ENCODE assay signal across 1 cellular context in the genomic region with DNA sequence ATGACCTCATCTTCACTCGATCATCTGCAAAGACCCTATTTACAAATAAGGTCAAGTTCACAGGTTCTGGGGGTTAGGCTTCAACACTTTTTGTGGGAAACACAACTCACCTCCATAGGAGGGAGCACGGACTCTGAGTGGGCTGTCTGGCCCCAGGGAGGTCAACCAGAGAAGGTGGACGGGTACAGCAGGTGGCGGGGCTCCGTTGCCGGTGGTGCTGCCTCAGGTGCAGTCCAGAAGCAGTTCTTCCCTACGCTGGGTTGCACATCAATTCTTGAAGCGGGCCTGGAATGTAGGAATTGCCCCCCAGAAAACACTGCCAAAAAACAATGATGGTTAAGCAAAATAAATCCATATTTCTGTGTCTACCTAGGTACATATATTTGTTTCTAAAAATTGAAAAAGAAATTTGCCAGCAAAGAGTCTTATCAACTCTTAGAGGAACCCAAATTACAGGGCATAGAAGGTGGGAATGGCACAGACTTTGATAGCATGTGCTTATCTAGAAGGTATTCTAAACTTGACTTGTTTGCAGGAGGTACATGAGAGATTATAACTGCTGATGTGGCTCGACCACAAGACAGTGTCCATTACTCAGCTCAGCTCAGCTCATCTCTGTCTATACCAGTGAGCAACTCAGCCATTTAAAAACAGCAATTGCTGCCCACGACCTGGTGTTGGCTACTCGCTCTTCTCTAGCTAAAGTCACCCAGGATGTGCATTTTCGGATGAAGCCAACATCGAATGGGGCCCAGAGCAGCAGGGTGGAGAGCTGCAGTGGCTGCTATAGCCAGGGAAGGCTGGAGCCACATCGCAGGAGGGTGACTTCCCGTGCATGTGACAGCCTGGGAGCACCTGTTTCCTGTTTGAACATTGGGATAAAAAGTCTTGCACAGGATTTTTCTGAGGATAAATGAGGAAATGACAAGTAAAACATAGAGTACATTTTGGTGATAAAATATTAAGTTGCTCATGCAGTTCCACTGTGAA.
TF ChIP-seq lines count a peak whose summit lies in the region.

No MANE protein-coding gene starts in this region.

TF ChIP-seq in HepG2, 621 proteins besides CTCF, POLR2A, EP300 and RAD21 (continued from another document):
- TF ChIP-seq ZNF598 (CRISPR knock-in tag; IDR thresholded peaks at IDR 0.05; ENCODE audit: borderline replicate concordance) (no peak), ZNF556 (CRISPR knock-in tag; IDR thresholded peaks at IDR 0.05; ENCODE audit: borderline replicate concordance) (no peak), ATF7-NPFF (CRISPR knock-in tag; IDR thresholded peaks at IDR 0.05; ENCODE audit: low read depth) (no peak), ZNF780A (CRISPR knock-in tag; IDR thresholded peaks at IDR 0.05) (no peak), ZUFSP (CRISPR knock-in tag; IDR thresholded peaks at IDR 0.05; ENCODE audit: borderline replicate concordance) (no peak), ZKSCAN8 (CRISPR knock-in tag; IDR thresholded peaks at IDR 0.05; ENCODE audit: borderline replicate concordance) (no peak), SMAD1 (CRISPR knock-in tag; IDR thresholded peaks at IDR 0.05; ENCODE audit: borderline replicate concordance, low read depth) (no peak), EZH2 (conservative IDR thresholded peaks at IDR 0.05; ENCODE audit: low read depth, low read length) (no peak), CCAR2 (optimal IDR thresholded peaks at IDR 0.05; ENCODE audit: low read depth, low read length) (no peak), ZBTB46 (CRISPR knock-in tag; IDR thresholded peaks at IDR 0.05; ENCODE audit: borderline replicate concordance) (no peak), ZNF883 (CRISPR knock-in tag; IDR thresholded peaks at IDR 0.05; ENCODE audit: not compliant biosample characterization) (no peak), SAFB2 (CRISPR knock-in tag; IDR thresholded peaks at IDR 0.05; ENCODE audit: borderline replicate concordance, low read depth) (no peak), MTA1 (CRISPR knock-in tag; IDR thresholded peaks at IDR 0.05; ENCODE audit: borderline replicate concordance) (no peak), KIAA2018 (CRISPR knock-in tag; IDR thresholded peaks at IDR 0.05; ENCODE audit: borderline replicate concordance) (no peak), ARID4A (CRISPR knock-in tag; IDR thresholded peaks at IDR 0.05; ENCODE audit: borderline replicate concordance) (no peak), ZNF44 (CRISPR knock-in tag; IDR thresholded peaks at IDR 0.05) (no peak)
TF ChIP-seq in HepG2: peak in this region for 0.
